ENCODE assay signal across 25 cellular contexts in the genomic region with DNA sequence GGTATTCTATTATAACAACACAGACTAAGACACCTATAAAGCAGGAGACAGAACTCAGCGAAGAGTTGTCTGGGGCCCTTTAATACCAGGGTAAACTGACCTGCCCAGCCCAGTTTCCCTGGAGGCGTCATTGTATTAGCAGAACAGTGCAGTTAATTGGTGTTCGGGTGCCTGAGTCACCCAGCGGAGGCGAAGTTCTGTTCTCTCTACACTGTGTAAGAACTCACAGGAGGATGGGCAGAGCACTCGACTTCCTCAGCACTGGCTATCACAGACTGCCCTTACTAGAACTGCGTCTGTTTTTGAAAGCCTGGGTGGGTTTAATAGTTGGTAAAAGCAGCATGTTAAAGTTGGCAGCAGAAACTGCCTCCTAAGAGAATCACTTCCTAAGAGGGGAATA.
DNase-seq lines count a peak whose midpoint lies in the region; ATAC-seq and TF ChIP-seq lines count a peak whose summit lies in the region.
"Had no signal": no experiment of that assay in that cellular context is flagged by ENCODE, and none has a peak within 500 bp of the region (broad histone marks: within the 10 kb centered on the region; RNA-seq: fewer than 3 reads in every experiment).

No MANE protein-coding gene starts in this region.

- H3K27me3 ChIP-seq in right atrium auricular region = no peaks in the 10 kb centered on the region
- no peaks in the 10 kb centered on the region for H3K27me3 ChIP-seq in RWPE2 (ENCODE audit: insufficient read depth, poor library complexity, severe bottlenecking)
- H3K27me3 ChIP-seq: esophagus squamous epithelium had no signal

- ATAC-seq in left cardiac atrium (peak in 1 of 2 donors; percentile 78), RWPE2 (ENCODE audit: low read depth) (peak; percentile 99)
- ATAC-seq in stimulated activated naive B cell treated with anti-CD40 and anti-IgM and Interleukin-4, amounts not matched to agents 10 μg/mL and 1 μg/mL and 100 μg/mL, for 72 hours (replicated peaks) = no peak
- no peak for ATAC-seq in activated naive CD8-positive, alpha-beta T cell treated with anti-CD3 and anti-CD28 coated beads, Interleukin-2, amount 50 U/mL, for 24 hours
- ATAC-seq in effector memory CD8-positive, alpha-beta T cell (replicated peaks) = no peak
- ATAC-seq: activated CD8-positive, alpha-beta memory T cell treated with anti-CD3 and anti-CD28 coated beads, Interleukin-2, amount 10 ng/mL, durations not matched to agents 7 days and 5 days; stimulated activated naive CD8-positive, alpha-beta T cell treated with anti-CD3 and anti-CD28 coated beads, Interleukin-15, Interleukin-2, amounts not matched to agents 100 U/mL and 50 U/mL, for 24 hours had no signal

- H3K4me3 ChIP-seq in right atrium auricular region (no peak overlapping the region), RWPE2 (ENCODE audit: severe bottlenecking) (no peak overlapping the region), fibroblast of the aortic adventitia (ENCODE audit: low read depth, low read length) (no peak overlapping the region)
- H3K4me3 ChIP-seq: esophagus squamous epithelium, heart right ventricle, prostate gland had no signal

- H3K9me3 ChIP-seq in right atrium auricular region = no peaks in the 10 kb centered on the region
- no peaks in the 10 kb centered on the region for H3K9me3 ChIP-seq in RWPE2 (ENCODE audit: severe bottlenecking)
- H3K9me3 ChIP-seq: esophagus squamous epithelium, heart right ventricle, prostate gland had no signal

- H3K27ac ChIP-seq in right atrium auricular region (no peak overlapping the region), RWPE2 (ENCODE audit: poor library complexity, severe bottlenecking) (peak overlapping the region; percentile 21)
- H3K27ac ChIP-seq: heart right ventricle, prostate gland had no signal

- TF ChIP-seq CTCF in right atrium auricular region (IDR thresholded peaks at IDR 0.05) (no peak), RWPE2 (IDR thresholded peaks at IDR 0.05; ENCODE audit: poor library complexity, severe bottlenecking) (no peak), fibroblast of the aortic adventitia (IDR thresholded peaks at IDR 0.05; ENCODE audit: insufficient read depth, low read length) (no peak)

- H3K36me3 ChIP-seq in right atrium auricular region (no peaks in the 10 kb centered on the region), RWPE2 (ENCODE audit: low read depth) (no peaks in the 10 kb centered on the region)
- H3K36me3 ChIP-seq: esophagus squamous epithelium, heart right ventricle, prostate gland had no signal

- H3K4me1 ChIP-seq in right atrium auricular region = no peaks in the 10 kb centered on the region
- H3K4me1 ChIP-seq in RWPE2 (ENCODE audit: insufficient read depth, poor library complexity, severe bottlenecking) = peaks cover 9% of the 10 kb centered on the region
- H3K4me1 ChIP-seq: prostate gland had no signal

- intact Hi-C loops in left cardiac atrium (cut with DNase I) = no loop called here

- DNase-seq in left cardiac atrium = peak; percentile 50
- no peak for DNase-seq in right atrium auricular region (ENCODE audit: low spot score)
- DNase-seq in RWPE2 (ENCODE audit: low spot score) = no peak
- peak; percentile 28 for DNase-seq in fibroblast of the aortic adventitia (ENCODE audit: low read depth)
- DNase-seq in stimulated activated naive B cell treated with anti-CD40 and anti-IgM and Interleukin-4, amounts not matched to agents 10 μg/mL and 1 μg/mL and 100 μg/mL, for 72 hours = no peak
- no peak for DNase-seq in NCI-H1092 treated with DMSO at 0.1 percent for 48 hours (lab: John Stamatoyannopoulos, UW)
- no peak for DNase-seq in activated naive CD8-positive, alpha-beta T cell treated with anti-CD3 and anti-CD28 coated beads, Interleukin-2, amount 50 U/mL, for 24 hours
- DNase-seq in effector memory CD8-positive, alpha-beta T cell = no peak
- DNase-seq: activated CD4-positive, CD25-positive, alpha-beta regulatory T cell treated with anti-CD3 and anti-CD28 coated beads, Interleukin-2, amount 50 U/mL, for 72 hours; activated CD8-positive, alpha-beta memory T cell treated with anti-CD3 and anti-CD28 coated beads, Interleukin-2, amount 10 ng/mL, durations not matched to agents 7 days and 5 days; activated effector memory CD4-positive, alpha-beta T cell treated with Interleukin-2 at 50 U/mL for 16 hours; amygdala; cortex of kidney; DMS79; esophagus squamous epithelium; HCEC 1CT; heart right ventricle; mesendoderm; NCI-H146; stimulated activated naive CD8-positive, alpha-beta T cell treated with anti-CD3 and anti-CD28 coated beads, Interleukin-15, Interleukin-2, amounts not matched to agents 100 U/mL and 50 U/mL, for 24 hours; trophoblast cell had no signal

- peak overlapping the region; percentile 60 for H3K27ac Mint-ChIP-seq in stimulated activated naive B cell treated with anti-CD40 and anti-IgM and Interleukin-4, amounts not matched to agents 10 μg/mL and 1 μg/mL and 100 μg/mL, for 72 hours
- no peak overlapping the region for H3K27ac Mint-ChIP-seq in activated naive CD8-positive, alpha-beta T cell treated with anti-CD3 and anti-CD28 coated beads, Interleukin-2, amount 50 U/mL, for 24 hours
- H3K27ac Mint-ChIP-seq in effector memory CD8-positive, alpha-beta T cell = no peak overlapping the region
- H3K27ac Mint-ChIP-seq: activated CD8-positive, alpha-beta memory T cell treated with anti-CD3 and anti-CD28 coated beads, Interleukin-2, amount 10 ng/mL, durations not matched to agents 7 days and 5 days; CD14-positive monocyte; nephron; T-helper 2 cell treated with Interferon-gamma antibody and Interleukin-4, amounts not matched to agents 5 μg/mL and 100 μg/mL, for 36 hours had no signal

- no peak overlapping the region for H3K4me3 Mint-ChIP-seq in stimulated activated naive B cell treated with anti-CD40 and anti-IgM and Interleukin-4, amounts not matched to agents 10 μg/mL and 1 μg/mL and 100 μg/mL, for 72 hours
- no peak overlapping the region for H3K4me3 Mint-ChIP-seq in activated naive CD8-positive, alpha-beta T cell treated with anti-CD3 and anti-CD28 coated beads, Interleukin-2, amount 50 U/mL, for 24 hours
- H3K4me3 Mint-ChIP-seq in effector memory CD8-positive, alpha-beta T cell = no peak overlapping the region
- H3K4me3 Mint-ChIP-seq: activated CD8-positive, alpha-beta memory T cell treated with anti-CD3 and anti-CD28 coated beads, Interleukin-2, amount 10 ng/mL, durations not matched to agents 7 days and 5 days; CD14-positive monocyte; nephron; T-helper 2 cell treated with Interferon-gamma antibody and Interleukin-4, amounts not matched to agents 5 μg/mL and 100 μg/mL, for 36 hours had no signal

- peaks cover 15 to 21% of the 10 kb centered on the region in 2 donors for H3K27me3 Mint-ChIP-seq in stimulated activated naive B cell treated with anti-CD40 and anti-IgM and Interleukin-4, amounts not matched to agents 10 μg/mL and 1 μg/mL and 100 μg/mL, for 72 hours
- peaks cover 9% of the 10 kb centered on the region for H3K27me3 Mint-ChIP-seq in activated naive CD8-positive, alpha-beta T cell treated with anti-CD3 and anti-CD28 coated beads, Interleukin-2, amount 50 U/mL, for 24 hours
- peaks cover 24 to 37% of the 10 kb centered on the region in 2 donors for H3K27me3 Mint-ChIP-seq in effector memory CD8-positive, alpha-beta T cell

- H3K36me3 Mint-ChIP-seq in stimulated activated naive B cell treated with anti-CD40 and anti-IgM and Interleukin-4, amounts not matched to agents 10 μg/mL and 1 μg/mL and 100 μg/mL, for 72 hours = no peaks in the 10 kb centered on the region
- H3K36me3 Mint-ChIP-seq in activated naive CD8-positive, alpha-beta T cell treated with anti-CD3 and anti-CD28 coated beads, Interleukin-2, amount 50 U/mL, for 24 hours (ENCODE audit: low read depth) = no peaks in the 10 kb centered on the region
- no peaks in the 10 kb centered on the region for H3K36me3 Mint-ChIP-seq in effector memory CD8-positive, alpha-beta T cell (ENCODE audit: insufficient read depth)
- H3K36me3 Mint-ChIP-seq: activated CD8-positive, alpha-beta memory T cell treated with anti-CD3 and anti-CD28 coated beads, Interleukin-2, amount 10 ng/mL, durations not matched to agents 7 days and 5 days; CD14-positive monocyte had no signal

- no peaks in the 10 kb centered on the region for H3K9me3 Mint-ChIP-seq in stimulated activated naive B cell treated with anti-CD40 and anti-IgM and Interleukin-4, amounts not matched to agents 10 μg/mL and 1 μg/mL and 100 μg/mL, for 72 hours
- H3K9me3 Mint-ChIP-seq in activated naive CD8-positive, alpha-beta T cell treated with anti-CD3 and anti-CD28 coated beads, Interleukin-2, amount 50 U/mL, for 24 hours = no peaks in the 10 kb centered on the region
- no peaks in the 10 kb centered on the region for H3K9me3 Mint-ChIP-seq in effector memory CD8-positive, alpha-beta T cell
- H3K9me3 Mint-ChIP-seq: CD14-positive monocyte; nephron; T-helper 2 cell treated with Interferon-gamma antibody and Interleukin-4, amounts not matched to agents 5 μg/mL and 100 μg/mL, for 36 hours had no signal

- H3K4me1 Mint-ChIP-seq in stimulated activated naive B cell treated with anti-CD40 and anti-IgM and Interleukin-4, amounts not matched to agents 10 μg/mL and 1 μg/mL and 100 μg/mL, for 72 hours = no peaks in the 10 kb centered on the region
- no peaks in the 10 kb centered on the region for H3K4me1 Mint-ChIP-seq in activated naive CD8-positive, alpha-beta T cell treated with anti-CD3 and anti-CD28 coated beads, Interleukin-2, amount 50 U/mL, for 24 hours
- H3K4me1 Mint-ChIP-seq in effector memory CD8-positive, alpha-beta T cell (ENCODE audit: low read depth in 2 of 2) = no peaks in the 10 kb centered on the region
- H3K4me1 Mint-ChIP-seq: activated CD8-positive, alpha-beta memory T cell treated with anti-CD3 and anti-CD28 coated beads, Interleukin-2, amount 10 ng/mL, durations not matched to agents 7 days and 5 days had no signal

Comparison
In these comparisons a context has a peak if more than half of its experiments do, and no peak if none do; other contexts are left out.
1. DNase-seq: peak in left cardiac atrium (single experiment) and fibroblast of the aortic adventitia (single experiment); none in right atrium auricular region (single experiment), RWPE2 (single experiment), stimulated activated naive B cell treated with anti-CD40 and anti-IgM and Interleukin-4, amounts not matched to agents 10 μg/mL and 1 μg/mL and 100 μg/mL, for 72 hours (single experiment), NCI-H1092 treated with DMSO at 0.1 percent for 48 hours (single experiment), activated naive CD8-positive, alpha-beta T cell treated with anti-CD3 and anti-CD28 coated beads, Interleukin-2, amount 50 U/mL, for 24 hours (single experiment) and effector memory CD8-positive, alpha-beta T cell (0 of 3).